In the genomic region with DNA sequence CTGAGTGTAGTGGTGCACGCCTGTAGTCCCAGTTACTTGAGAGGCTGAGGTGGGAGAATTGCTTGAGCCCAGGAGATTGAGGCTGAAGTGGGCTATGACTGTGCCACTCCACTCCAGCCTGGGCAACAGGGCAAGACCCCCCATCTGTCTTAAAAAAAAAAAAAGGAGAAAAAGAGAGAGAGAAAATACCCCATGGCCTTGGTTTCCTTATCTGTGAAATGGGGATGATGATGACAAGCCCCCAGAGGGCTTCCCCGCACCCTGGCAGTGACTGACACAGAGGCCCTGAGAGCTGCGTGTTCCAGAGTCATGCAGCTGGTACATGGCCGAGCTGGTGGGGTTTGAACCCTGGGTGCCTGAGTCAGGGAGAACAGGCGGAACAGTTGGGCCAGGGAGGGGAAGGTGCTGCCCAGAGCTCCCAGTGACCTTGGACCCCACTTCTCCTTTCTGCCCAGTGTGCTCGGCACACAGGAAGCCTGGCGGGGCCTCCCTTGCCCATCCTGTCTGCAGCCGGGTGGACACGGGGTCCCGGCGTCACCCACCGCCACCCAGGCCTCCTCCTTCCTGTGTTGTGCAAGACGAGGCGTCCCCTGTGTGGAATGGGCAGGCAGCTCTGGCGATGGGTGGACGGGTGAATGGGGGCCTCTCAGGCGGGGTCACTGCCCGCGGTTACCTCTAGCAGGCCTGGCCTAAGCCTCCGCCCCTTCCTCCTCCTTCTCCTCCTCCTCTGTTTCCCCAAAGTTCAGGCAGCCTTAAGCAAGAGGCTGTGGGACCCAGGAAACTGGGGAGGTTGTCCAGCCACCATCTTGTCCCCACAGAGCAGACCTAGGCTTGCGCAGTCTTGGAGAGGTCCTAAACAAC, we compare ENCODE assay signal across 11 cellular contexts.
DNase-seq lines count a peak whose midpoint lies in the region; ATAC-seq and TF ChIP-seq lines count a peak whose summit lies in the region.
"Had no signal": no experiment of that assay in that cellular context is flagged by ENCODE, and none has a peak within 500 bp of the region (broad histone marks: within the 10 kb centered on the region; RNA-seq: fewer than 3 reads in every experiment).

No MANE protein-coding gene starts in this region.

- TF ChIP-seq CTCF in tibial artery (IDR thresholded peaks at IDR 0.05), result no peak

- H3K27me3 ChIP-seq in mucosa of rectum (ENCODE audit: control insufficient read depth in 2 of 2, insufficient read depth in 2 of 2, low read length in 2 of 2) (no peaks in the 10 kb centered on the region), tibial artery (no peaks in the 10 kb centered on the region)
- H3K27me3 ChIP-seq: foreskin keratinocyte had no signal

- H3K9ac ChIP-seq in mucosa of rectum (ENCODE audit: low read depth in 1 of 2, low read length in 2 of 2), result no peak overlapping the region

- ATAC-seq in GM18502 (IDR thresholded peaks at IDR 0.05; ENCODE audit: poor library complexity, unreplicated experiment), result no peak
- ATAC-seq: foreskin keratinocyte had no signal

- no peaks in the 10 kb centered on the region for H3K36me3 ChIP-seq in mucosa of rectum (ENCODE audit: control insufficient read depth in 2 of 2, insufficient read depth in 2 of 2, low read length in 2 of 2)
- H3K36me3 ChIP-seq in tibial artery, result no peaks in the 10 kb centered on the region

- intact Hi-C loops in head of caudate nucleus (cut with DNase I), result no loop called here
- intact Hi-C loops in tibial artery (cut with DNase I; ENCODE audit: low total_unique reads), result loop anchor here (5.0 kb wide), 1 partner anchor 42 kb away; no protein-coding TSS in a partner anchor

- peak overlapping the region; percentile 18 to 38 for H3K27ac ChIP-seq in mucosa of rectum (ENCODE audit: low read depth in 2 of 2, low read length in 2 of 2)
- H3K27ac ChIP-seq in tibial artery, result peak overlapping the region; percentile 20 to 24
- H3K27ac ChIP-seq: foreskin keratinocyte had no signal

- H3K9me3 ChIP-seq in mucosa of rectum (ENCODE audit: control insufficient read depth in 2 of 2, low read length in 2 of 2) (no peaks in the 10 kb centered on the region), tibial artery (no peaks in the 10 kb centered on the region)

- H3K4me1 ChIP-seq in mucosa of rectum (ENCODE audit: control insufficient read depth in 2 of 2, insufficient read depth in 2 of 2, low read length in 2 of 2), result peaks cover 12 to 13% of the 10 kb centered on the region in 2 donors
- peaks cover 0 to 35% (median 25%) of the 10 kb centered on the region in 4 donors for H3K4me1 ChIP-seq in tibial artery
- H3K4me1 ChIP-seq: foreskin keratinocyte had no signal

- H3K4me3 ChIP-seq in mucosa of rectum (ENCODE audit: low read length in 2 of 2) (no peak overlapping the region), tibial artery (no peak overlapping the region)

- DNase-seq in SKM-1 (lab: John Stamatoyannopoulos, UW; ENCODE audit: unreplicated experiment), result peak; percentile 100
- DNase-seq in head of caudate nucleus, result peak; percentile 26 to 89 (median 62)
- DNase-seq in tibial artery, result peak; percentile 80 to 91
- DNase-seq in A172 (ENCODE audit: low spot score), result no peak
- no peak for DNase-seq in RKO (ENCODE audit: low spot score)
- no peak for DNase-seq in NCI-H2029 treated with DMSO at 0.1 percent for 48 hours (lab: John Stamatoyannopoulos, UW)
- DNase-seq: activated gamma-delta T cell, foreskin keratinocyte, NCI-H2081 had no signal

Comparison
In these comparisons a context has a peak if more than half of its experiments do, and no peak if none do; other contexts are left out.
1. DNase-seq: peak in SKM-1 (single experiment), head of caudate nucleus (42 of 42) and tibial artery (2 of 2); none in A172 (single experiment), RKO (single experiment) and NCI-H2029 treated with DMSO at 0.1 percent for 48 hours (single experiment).